Comparison of ENCODE assay signal across 27 cellular contexts in genomic region chr4:133598779-133599178, GRCh38.
"Had no signal": no experiment of that assay in that cellular context is flagged by ENCODE, and none has a peak within 500 bp of the region (broad histone marks: within the 10 kb centered on the region; RNA-seq: fewer than 3 reads in every experiment).

No MANE protein-coding gene starts in this region.

- H3K4me3 Mint-ChIP-seq: activated CD4-positive, alpha-beta memory T cell treated with anti-CD3 and anti-CD28 coated beads, Interleukin-2, amount 10 ng/mL, durations not matched to agents 7 days and 5 days; activated CD4-positive, alpha-beta T cell treated with anti-CD3 and anti-CD28 coated beads, Interleukin-2, amount 10 ng/mL, durations not matched to agents 7 days and 5 days; activated naive CD4-positive, alpha-beta T cell treated with anti-CD3 and anti-CD28 coated beads, Interleukin-2, amount 10 ng/mL, durations not matched to agents 7 days and 5 days; activated naive CD8-positive, alpha-beta T cell treated with anti-CD3 and anti-CD28 coated beads, Interleukin-2, amount 10 ng/mL, durations not matched to agents 7 days and 5 days; activated T-cell treated with anti-CD3 and anti-CD28 coated beads, Interleukin-2, amount 50 U/mL, for 24 hours; effector memory CD8-positive, alpha-beta T cell; naive B cell; T-helper 2 cell treated with Interferon-gamma antibody and Interleukin-4, amounts not matched to agents 5 μg/mL and 100 μg/mL, for 36 hours had no signal

- ATAC-seq: effector memory CD8-positive, alpha-beta T cell; foreskin keratinocyte; heart left ventricle; left lung; stimulated activated naive CD8-positive, alpha-beta T cell treated with anti-CD3 and anti-CD28 coated beads, Interleukin-15, Interleukin-2, amounts not matched to agents 100 U/mL and 50 U/mL, for 24 hours had no signal

- H3K36me3 Mint-ChIP-seq: activated naive CD4-positive, alpha-beta T cell treated with anti-CD3 and anti-CD28 coated beads, Interleukin-2, amount 10 ng/mL, durations not matched to agents 7 days and 5 days; activated naive CD8-positive, alpha-beta T cell treated with anti-CD3 and anti-CD28 coated beads, Interleukin-2, amount 10 ng/mL, durations not matched to agents 7 days and 5 days; naive B cell had no signal

- H3K4me1 ChIP-seq: heart left ventricle, left lung, right lobe of liver, testis, uterus had no signal

- FAIRE-seq: astrocyte had no signal

- H3K27ac ChIP-seq: brain microvascular endothelial cell, foreskin keratinocyte, heart left ventricle, left lung, ovary, right lobe of liver, testis, uterus had no signal

- H3K27me3 ChIP-seq: brain microvascular endothelial cell, foreskin keratinocyte, heart left ventricle, left lung, ovary, right lobe of liver, testis, uterus had no signal

- H3K4me1 Mint-ChIP-seq: activated CD4-positive, alpha-beta memory T cell treated with anti-CD3 and anti-CD28 coated beads, Interleukin-2, amount 10 ng/mL, durations not matched to agents 7 days and 5 days; activated CD4-positive, alpha-beta T cell treated with anti-CD3 and anti-CD28 coated beads, Interleukin-2, amount 10 ng/mL, durations not matched to agents 7 days and 5 days; activated naive CD4-positive, alpha-beta T cell treated with anti-CD3 and anti-CD28 coated beads, Interleukin-2, amount 10 ng/mL, durations not matched to agents 7 days and 5 days; activated naive CD8-positive, alpha-beta T cell treated with anti-CD3 and anti-CD28 coated beads, Interleukin-2, amount 10 ng/mL, durations not matched to agents 7 days and 5 days; naive B cell had no signal

- DNase-seq: activated CD4-positive, alpha-beta memory T cell treated with anti-CD3 and anti-CD28 coated beads, Interleukin-2, amount 10 ng/mL, durations not matched to agents 7 days and 5 days; activated CD4-positive, alpha-beta T cell treated with anti-CD3 and anti-CD28 coated beads for 1 hour; activated CD4-positive, alpha-beta T cell treated with anti-CD3 and anti-CD28 coated beads, Interleukin-2, amount 10 ng/mL, durations not matched to agents 7 days and 5 days; activated CD8-positive, alpha-beta memory T cell treated with anti-CD3 and anti-CD28 coated beads, Interleukin-2, amount 50 U/mL, for 48 hours; activated gamma-delta T cell; activated naive CD4-positive, alpha-beta T cell treated with anti-CD3 and anti-CD28 coated beads, Interleukin-2, amount 10 ng/mL, durations not matched to agents 7 days and 5 days; activated naive CD8-positive, alpha-beta T cell treated with anti-CD3 and anti-CD28 coated beads, Interleukin-2, amount 10 ng/mL, durations not matched to agents 7 days and 5 days; activated T-cell treated with anti-CD3 and anti-CD28 coated beads, Interleukin-2, amount 50 U/mL, for 24 hours; amniotic stem cell; brain microvascular endothelial cell; cortex of kidney; effector memory CD8-positive, alpha-beta T cell; foreskin keratinocyte; heart left ventricle; left lung; naive B cell; ovary; right lobe of liver; stimulated activated CD4-positive, alpha-beta T cell treated with anti-CD3 and anti-CD28 coated beads, Interleukin-4, amount 100 ng/mL, for 1 hour; stimulated activated naive CD8-positive, alpha-beta T cell treated with anti-CD3 and anti-CD28 coated beads, Interleukin-15, Interleukin-2, amounts not matched to agents 100 U/mL and 50 U/mL, for 24 hours; testis; trophoblast cell; uterus had no signal

- H3K9me3 ChIP-seq: heart left ventricle, left lung, ovary, right lobe of liver, testis, uterus had no signal

- H3K27me3 Mint-ChIP-seq: activated CD4-positive, alpha-beta memory T cell treated with anti-CD3 and anti-CD28 coated beads, Interleukin-2, amount 10 ng/mL, durations not matched to agents 7 days and 5 days; activated CD4-positive, alpha-beta T cell treated with anti-CD3 and anti-CD28 coated beads, Interleukin-2, amount 10 ng/mL, durations not matched to agents 7 days and 5 days; activated naive CD4-positive, alpha-beta T cell treated with anti-CD3 and anti-CD28 coated beads, Interleukin-2, amount 10 ng/mL, durations not matched to agents 7 days and 5 days; activated naive CD8-positive, alpha-beta T cell treated with anti-CD3 and anti-CD28 coated beads, Interleukin-2, amount 10 ng/mL, durations not matched to agents 7 days and 5 days; activated T-cell treated with anti-CD3 and anti-CD28 coated beads, Interleukin-2, amount 50 U/mL, for 24 hours; effector memory CD8-positive, alpha-beta T cell; naive B cell; progenitor cell of endocrine pancreas had no signal

- H3K27ac Mint-ChIP-seq: activated CD4-positive, alpha-beta memory T cell treated with anti-CD3 and anti-CD28 coated beads, Interleukin-2, amount 10 ng/mL, durations not matched to agents 7 days and 5 days; activated CD4-positive, alpha-beta T cell treated with anti-CD3 and anti-CD28 coated beads, Interleukin-2, amount 10 ng/mL, durations not matched to agents 7 days and 5 days; activated naive CD4-positive, alpha-beta T cell treated with anti-CD3 and anti-CD28 coated beads, Interleukin-2, amount 10 ng/mL, durations not matched to agents 7 days and 5 days; activated naive CD8-positive, alpha-beta T cell treated with anti-CD3 and anti-CD28 coated beads, Interleukin-2, amount 10 ng/mL, durations not matched to agents 7 days and 5 days; activated T-cell treated with anti-CD3 and anti-CD28 coated beads, Interleukin-2, amount 50 U/mL, for 24 hours; effector memory CD8-positive, alpha-beta T cell; progenitor cell of endocrine pancreas; T-helper 2 cell treated with Interferon-gamma antibody and Interleukin-4, amounts not matched to agents 5 μg/mL and 100 μg/mL, for 36 hours had no signal

- H3K36me3 ChIP-seq: brain microvascular endothelial cell, heart left ventricle, left lung, ovary, right lobe of liver, uterus had no signal

- H3K4me3 ChIP-seq: heart left ventricle, left lung, lung, ovary, right lobe of liver, testis, uterus had no signal

- H3K9me3 Mint-ChIP-seq: activated CD4-positive, alpha-beta T cell treated with anti-CD3 and anti-CD28 coated beads, Interleukin-2, amount 10 ng/mL, durations not matched to agents 7 days and 5 days; activated naive CD4-positive, alpha-beta T cell treated with anti-CD3 and anti-CD28 coated beads, Interleukin-2, amount 10 ng/mL, durations not matched to agents 7 days and 5 days; activated naive CD8-positive, alpha-beta T cell treated with anti-CD3 and anti-CD28 coated beads, Interleukin-2, amount 10 ng/mL, durations not matched to agents 7 days and 5 days; T-helper 2 cell treated with Interferon-gamma antibody and Interleukin-4, amounts not matched to agents 5 μg/mL and 100 μg/mL, for 36 hours had no signal
